23 cellular contexts compared by ENCODE assay signal in genomic region chr2:112791693-112792230, GRCh38. TPM values are rescaled to one million over a fixed set of nuclear protein-coding genes. Genes with fewer than 3 reads are reported as not detected.
DNase-seq lines count a peak whose midpoint lies in the region; ATAC-seq and TF ChIP-seq lines count a peak whose summit lies in the region.
"Had no signal": no experiment of that assay in that cellular context is flagged by ENCODE, and none has a peak within 500 bp of the region (broad histone marks: within the 10 kb centered on the region; RNA-seq: fewer than 3 reads in every experiment).

No MANE protein-coding gene starts in this region.

- H3K23me2 ChIP-seq in H9 (ENCODE audit: insufficient read length, low read depth, low read length, poor library complexity, severe bottlenecking) = no peaks in the 10 kb centered on the region

- H3K9ac ChIP-seq in PC-3 (ENCODE audit: low read length) (no peak overlapping the region), H9 (ENCODE audit: extremely low read depth, insufficient read length, low read length) (no peak overlapping the region)
- H3K9ac ChIP-seq: BLaER1 had no signal

- no peak for DNase-seq in activated naive CD4-positive, alpha-beta T cell treated with anti-CD3 and anti-CD28 coated beads, Interleukin-2, amount 10 ng/mL, durations not matched to agents 7 days and 5 days
- no peak for DNase-seq in activated naive CD4-positive, alpha-beta T cell treated with anti-CD3 and anti-CD28 coated beads for 36 hours
- DNase-seq in RWPE2 (ENCODE audit: low spot score) = no peak
- DNase-seq in epithelial cell of prostate (ENCODE audit: low read depth, low spot score) = no peak
- DNase-seq in midbrain (lab: John Stamatoyannopoulos, UW) = no peak
- DNase-seq in PC-3 = no peak
- DNase-seq in H9 = no peak
- no peak for DNase-seq in Calu3
- DNase-seq: Caco-2; CD4-positive, CD25-positive, alpha-beta regulatory T cell; CD8-positive, alpha-beta T cell; DMS53; DMS79 treated with DMSO at 0.1 percent for 48 hours; GF-D8; GOT3; H7; HFFc6 had no signal

- CTCF ChIA-PET in activated naive CD4-positive, alpha-beta T cell treated with anti-CD3 and anti-CD28 coated beads, Interleukin-2, amount 10 ng/mL, durations not matched to agents 7 days and 5 days (lab: Charles Lee) = no interaction called here
- CTCF ChIA-PET in activated naive CD4-positive, alpha-beta T cell treated with anti-CD3 and anti-CD28 coated beads for 36 hours (lab: Charles Lee) = interaction anchor here (1.1 kb wide), 1 partner anchor 150 kb away, joined by 4 read pairs; no protein-coding TSS in a partner anchor
- CTCF ChIA-PET in PC-3 (lab: Charles Lee) = no interaction called here
- CTCF ChIA-PET in Calu3 (lab: Charles Lee) = no interaction called here

- H3K56ac ChIP-seq in H9 (ENCODE audit: insufficient read length, low read depth, low read length) = no peak overlapping the region

- H3K4me2 ChIP-seq in PC-3 (ENCODE audit: low read length) (no peak overlapping the region), H9 (ENCODE audit: insufficient read depth, insufficient read length, low read length) (no peak overlapping the region)
- H3K4me2 ChIP-seq: BLaER1 had no signal

- H3K27ac Mint-ChIP-seq in activated naive CD4-positive, alpha-beta T cell treated with anti-CD3 and anti-CD28 coated beads, Interleukin-2, amount 10 ng/mL, durations not matched to agents 7 days and 5 days = peak overlapping the region; percentile 11
- no peak overlapping the region for H3K27ac Mint-ChIP-seq in activated naive CD4-positive, alpha-beta T cell treated with anti-CD3 and anti-CD28 coated beads for 36 hours
- H3K27ac Mint-ChIP-seq in H9 = no peak overlapping the region
- no peak overlapping the region for H3K27ac Mint-ChIP-seq in Calu3 (ENCODE audit: unreplicated experiment)
- H3K27ac Mint-ChIP-seq: B cell; CD4-positive, CD25-positive, alpha-beta regulatory T cell; CD8-positive, alpha-beta T cell; HFFc6 had no signal

- no CpG with 5 or more reads among the region's 3 CpGs for WGBS in H9 (ENCODE audit: extremely low coverage, insufficient read length, low lambda C conversion rate)

- H2BK20ac ChIP-seq in H9 (ENCODE audit: low read depth, low read length, poor library complexity, severe bottlenecking) = no peak overlapping the region

- no peak overlapping the region for H4K5ac ChIP-seq in H9 (ENCODE audit: insufficient read length, low read depth, low read length)

- H3K4ac ChIP-seq in H9 (ENCODE audit: low read depth, low read length) = no peak overlapping the region

- H2AK5ac ChIP-seq in H9 (ENCODE audit: insufficient read length, low read length) = no peak overlapping the region

- no peak overlapping the region for H3K23ac ChIP-seq in H9 (ENCODE audit: insufficient read length, low read depth, low read length)

- H4K20me1 ChIP-seq in PC-3 (ENCODE audit: low read length) (no peaks in the 10 kb centered on the region), H9 (ENCODE audit: control insufficient read depth, insufficient read depth, insufficient read length) (no peaks in the 10 kb centered on the region)
- H4K20me1 ChIP-seq: BLaER1 had no signal

- H4K8ac ChIP-seq in H9 (replicated peaks; ENCODE audit: insufficient read length, low read depth, low read length) = no peak overlapping the region

- H2BK120ac ChIP-seq in H9 (ENCODE audit: low read depth, low read length, poor library complexity, severe bottlenecking) = no peak overlapping the region

- peaks cover 16% of the 10 kb centered on the region for H3K4me1 Mint-ChIP-seq in activated naive CD4-positive, alpha-beta T cell treated with anti-CD3 and anti-CD28 coated beads, Interleukin-2, amount 10 ng/mL, durations not matched to agents 7 days and 5 days
- H3K4me1 Mint-ChIP-seq in activated naive CD4-positive, alpha-beta T cell treated with anti-CD3 and anti-CD28 coated beads for 36 hours (ENCODE audit: low read depth) = peaks cover 11% of the 10 kb centered on the region
- H3K4me1 Mint-ChIP-seq in H9 (peaks cover 27 to 47% of the 10 kb centered on the region in 2 experiments), Calu3 (ENCODE audit: low read depth, unreplicated experiment) (peaks cover 72% of the 10 kb centered on the region)

- no peak overlapping the region for H2BK5ac ChIP-seq in H9 (ENCODE audit: insufficient read length, low read length)

- peaks cover 2% of the 10 kb centered on the region for H3K36me3 Mint-ChIP-seq in activated naive CD4-positive, alpha-beta T cell treated with anti-CD3 and anti-CD28 coated beads, Interleukin-2, amount 10 ng/mL, durations not matched to agents 7 days and 5 days
- no peaks in the 10 kb centered on the region for H3K36me3 Mint-ChIP-seq in activated naive CD4-positive, alpha-beta T cell treated with anti-CD3 and anti-CD28 coated beads for 36 hours (ENCODE audit: low read depth)
- H3K36me3 Mint-ChIP-seq in H9 (ENCODE audit: insufficient read depth in 1 of 3, low read depth in 3 of 3) = peaks cover 1 to 5% (median 3%) of the 10 kb centered on the region in 3 experiments; a peak in 4 of 7 replicates
- peaks cover 29% of the 10 kb centered on the region for H3K36me3 Mint-ChIP-seq in Calu3 (ENCODE audit: insufficient read depth, unreplicated experiment)
- H3K36me3 Mint-ChIP-seq: CD4-positive, CD25-positive, alpha-beta regulatory T cell; CD8-positive, alpha-beta T cell had no signal

- H3K27me3 ChIP-seq in RWPE2 (ENCODE audit: insufficient read depth, poor library complexity, severe bottlenecking) (no peaks in the 10 kb centered on the region), PC-3 (ENCODE audit: low read length) (no peaks in the 10 kb centered on the region), H9 (ENCODE audit: insufficient read depth, low read length) (no peaks in the 10 kb centered on the region)
- H3K27me3 ChIP-seq: BLaER1 had no signal

- no peak overlapping the region for H3K4me3 Mint-ChIP-seq in activated naive CD4-positive, alpha-beta T cell treated with anti-CD3 and anti-CD28 coated beads, Interleukin-2, amount 10 ng/mL, durations not matched to agents 7 days and 5 days
- no peak overlapping the region for H3K4me3 Mint-ChIP-seq in activated naive CD4-positive, alpha-beta T cell treated with anti-CD3 and anti-CD28 coated beads for 36 hours
- H3K4me3 Mint-ChIP-seq in H9 = no peak overlapping the region
- no peak overlapping the region for H3K4me3 Mint-ChIP-seq in Calu3 (ENCODE audit: low read depth, unreplicated experiment)
- H3K4me3 Mint-ChIP-seq: B cell; CD4-positive, CD25-positive, alpha-beta regulatory T cell; CD8-positive, alpha-beta T cell; HFFc6 had no signal

- H3K79me2 ChIP-seq in PC-3 (ENCODE audit: low read length) (no peaks in the 10 kb centered on the region), H9 (ENCODE audit: insufficient read depth, low read length) (no peaks in the 10 kb centered on the region)

- H3K27me3 Mint-ChIP-seq in activated naive CD4-positive, alpha-beta T cell treated with anti-CD3 and anti-CD28 coated beads, Interleukin-2, amount 10 ng/mL, durations not matched to agents 7 days and 5 days = no peaks in the 10 kb centered on the region
- H3K27me3 Mint-ChIP-seq in activated naive CD4-positive, alpha-beta T cell treated with anti-CD3 and anti-CD28 coated beads for 36 hours (ENCODE audit: low read depth) = peaks cover 2% of the 10 kb centered on the region
- H3K27me3 Mint-ChIP-seq in H9 (ENCODE audit: low read depth) (no peaks in the 10 kb centered on the region), Calu3 (ENCODE audit: unreplicated experiment) (no peaks in the 10 kb centered on the region)
- H3K27me3 Mint-ChIP-seq: B cell; CD4-positive, CD25-positive, alpha-beta regulatory T cell had no signal

- H4K91ac ChIP-seq in H9 (ENCODE audit: insufficient read length, low read depth, low read length) = no peak overlapping the region

- no peak overlapping the region for H3T11ph ChIP-seq in H9 (ENCODE audit: low read length)

- intact Hi-C loops in activated naive CD4-positive, alpha-beta T cell treated with anti-CD3 and anti-CD28 coated beads for 36 hours (cut with micrococcal nuclease) = no loop called here
- intact Hi-C loops in PC-3 (cut with micrococcal nuclease) (no loop called here), Calu3 (cut with micrococcal nuclease; ENCODE audit: unreplicated experiment) (no loop called here)

- TF ChIP-seq CTCF in RWPE2 (IDR thresholded peaks at IDR 0.05; ENCODE audit: poor library complexity, severe bottlenecking) = no peak
- no peak for TF ChIP-seq CTCF in PC-3 (conservative IDR thresholded peaks at IDR 0.05; ENCODE audit: low read depth, low read length)
- TF ChIP-seq CTCF in H9 (conservative IDR thresholded peaks at IDR 0.05) = no peak
- no peak for TF ChIP-seq CTCF in Calu3 (IDR thresholded peaks at IDR 0.05; ENCODE audit: unreplicated experiment)

- H3K4me1 ChIP-seq in RWPE2 (ENCODE audit: insufficient read depth, poor library complexity, severe bottlenecking) = peaks cover 47% of the 10 kb centered on the region
- H3K4me1 ChIP-seq in PC-3 (ENCODE audit: insufficient read depth, low read length) = peaks cover 37% of the 10 kb centered on the region
- H3K4me1 ChIP-seq in H9 (ENCODE audit: insufficient read depth, low read length) = no peaks in the 10 kb centered on the region

- POLR2A ChIA-PET in PC-3 (lab: Charles Lee; ENCODE audit: unreplicated experiment) = interaction anchor here (0.6 kb wide), 1 partner anchor 27 kb away, joined by 28 read pairs; no protein-coding TSS in a partner anchor

- H3K27ac ChIP-seq in RWPE2 (ENCODE audit: poor library complexity, severe bottlenecking) = peak overlapping the region; percentile 99
- peak overlapping the region; percentile 99 for H3K27ac ChIP-seq in epithelial cell of prostate
- H3K27ac ChIP-seq in PC-3 (ENCODE audit: low read length) = no peak overlapping the region
- no peak overlapping the region for H3K27ac ChIP-seq in H9 (ENCODE audit: insufficient read length, low read depth, low read length)
- H3K27ac ChIP-seq: 22Rv1, BLaER1, C4-2B had no signal

- ATAC-seq in RWPE2 (ENCODE audit: low read depth) (no peak), PC-3 (no peak)
- ATAC-seq: CD8-positive, alpha-beta T cell; HCT116 had no signal

- H3K9me2 ChIP-seq in PC-3 (replicated peaks; ENCODE audit: low read length) = no peaks in the 10 kb centered on the region

- BruUV-seq in PC-3 (replicated peaks; lab: Mats Ljungman, UMichigan) = no TSS peak
- BruUV-seq in Calu3 (replicated peaks; lab: Mats Ljungman, UMichigan) = no TSS peak

- H3K9me3 ChIP-seq in RWPE2 (ENCODE audit: severe bottlenecking) (no peaks in the 10 kb centered on the region), PC-3 (ENCODE audit: low read length) (no peaks in the 10 kb centered on the region), H9 (ENCODE audit: control insufficient read depth, low read depth, low read length) (no peaks in the 10 kb centered on the region)
- H3K9me3 ChIP-seq: Caco-2 had no signal

- no peaks in the 10 kb centered on the region for H3K9me3 Mint-ChIP-seq in activated naive CD4-positive, alpha-beta T cell treated with anti-CD3 and anti-CD28 coated beads, Interleukin-2, amount 10 ng/mL, durations not matched to agents 7 days and 5 days
- no peaks in the 10 kb centered on the region for H3K9me3 Mint-ChIP-seq in activated naive CD4-positive, alpha-beta T cell treated with anti-CD3 and anti-CD28 coated beads for 36 hours
- peaks cover 6 to 7% of the 10 kb centered on the region in 2 experiments; a peak in 4 of 5 replicates for H3K9me3 Mint-ChIP-seq in H9
- peaks cover 6% of the 10 kb centered on the region for H3K9me3 Mint-ChIP-seq in Calu3 (ENCODE audit: low read depth, unreplicated experiment)
- H3K9me3 Mint-ChIP-seq: CD4-positive, CD25-positive, alpha-beta regulatory T cell; CD8-positive, alpha-beta T cell had no signal

- no peak overlapping the region for H3K14ac ChIP-seq in H9 (ENCODE audit: insufficient read depth, low read length)

- H3K36me3 ChIP-seq in RWPE2 (ENCODE audit: low read depth) (no peaks in the 10 kb centered on the region), PC-3 (ENCODE audit: low read depth, low read length) (no peaks in the 10 kb centered on the region)
- H3K36me3 ChIP-seq: BLaER1 had no signal

- H3K18ac ChIP-seq in H9 (ENCODE audit: insufficient read length, low read depth, low read length) = no peak overlapping the region

- no peak overlapping the region for H2BK12ac ChIP-seq in H9 (ENCODE audit: insufficient read length, low read depth, low read length)

- no peak overlapping the region for H3K4me3 ChIP-seq in RWPE2 (ENCODE audit: severe bottlenecking)
- no peak overlapping the region for H3K4me3 ChIP-seq in PC-3 (ENCODE audit: low read length)
- H3K4me3 ChIP-seq: BLaER1 had no signal

- H2BK15ac ChIP-seq in H9 (ENCODE audit: low read depth, low read length) = no peak overlapping the region

- no peaks in the 10 kb centered on the region for H3F3A ChIP-seq in PC-3 (ENCODE audit: low read length, unreplicated experiment)

- H2AFZ ChIP-seq in PC-3 (ENCODE audit: low read length) = no peak overlapping the region
- no peak overlapping the region for H2AFZ ChIP-seq in H9 (ENCODE audit: low read length)

- H3K79me1 ChIP-seq in H9 (ENCODE audit: insufficient read depth, low read depth, low read length, poor library complexity, severe bottlenecking) = no peaks in the 10 kb centered on the region

RNA-seq across cellular contexts. Expression of gene IL1A, which starts 7.5 kb away (rescaled TPM):
- under 1 TPM; 0.17 to 0.29 TPM for total RNA-seq in activated naive CD4-positive, alpha-beta T cell treated with anti-CD3 and anti-CD28 coated beads for 36 hours
- 0.11 TPM in 1 of 2 replicates, not detected in the other for total RNA-seq in PC-3 (2014; rRNA removed)
- 0.35 and 0.39 TPM in 2 replicates for total RNA-seq in H9 (2021)
- total RNA-seq in Calu3 (2022) = 6.4 and 14.4 TPM in 2 replicates
- total RNA-seq: B cell; Caco-2; CD8-positive, alpha-beta T cell; G401 had no signal

RNA-seq across cellular contexts. Expression of gene CKAP2L, which starts 27.4 kb away (rescaled TPM):
- 10 to 100 TPM; 49.2 to 50.8 TPM for total RNA-seq in activated naive CD4-positive, alpha-beta T cell treated with anti-CD3 and anti-CD28 coated beads for 36 hours
- total RNA-seq in PC-3 (2014; rRNA removed) = 16.0 and 20.7 TPM in 2 replicates
- 18.8 and 23.3 TPM in 2 replicates for total RNA-seq in H9 (2021)
- total RNA-seq in Calu3 (2022) = 27.4 and 42.5 TPM in 2 replicates

RNA-seq across cellular contexts. Expression of gene IL1B, which starts 44.8 kb away (rescaled TPM):
- total RNA-seq in activated naive CD4-positive, alpha-beta T cell treated with anti-CD3 and anti-CD28 coated beads for 36 hours = not detected
- total RNA-seq in PC-3 (2014; rRNA removed) (48.4 and 67.5 TPM in 2 replicates), H9 (2021) (not detected in 2 replicates), Calu3 (2022) (4.1 and 15.5 TPM in 2 replicates)
- total RNA-seq: G401, H7 had no signal

Comparison
In these comparisons a context has a peak if more than half of its experiments do, and no peak if none do; other contexts are left out.
1. H3K27ac ChIP-seq: peak in RWPE2 (single experiment) and epithelial cell of prostate (single experiment); none in PC-3 (single experiment) and H9 (single experiment).